Comparison of ENCODE assay signal across 9 cellular contexts in genomic region chr17:2510559-2510958, GRCh38. TPM values are rescaled to one million over a fixed set of nuclear protein-coding genes. Genes with fewer than 3 reads are reported as not detected.
DNase-seq lines count a peak whose midpoint lies in the region; ATAC-seq, FAIRE-seq and TF ChIP-seq lines count a peak whose summit lies in the region.
"Had no signal": no experiment of that assay in that cellular context is flagged by ENCODE, and none has a peak within 500 bp of the region (broad histone marks: within the 10 kb centered on the region; RNA-seq: fewer than 3 reads in every experiment).

No MANE protein-coding gene starts in this region.

- DNase-seq in H7: no peak
- DNase-seq in SK-N-MC (ENCODE audit: low read depth, low spot score): no peak
- no peak for DNase-seq in small intestine
- no peak for DNase-seq in kidney glomerular epithelial cell (lab: John Stamatoyannopoulos, UW)
- DNase-seq in A172 (ENCODE audit: low spot score): no peak
- DNase-seq in SIG-M5 (lab: John Stamatoyannopoulos, UW): no peak
- DNase-seq: activated naive CD8-positive, alpha-beta T cell treated with anti-CD3 and anti-CD28 coated beads for 36 hours had no signal

- peak overlapping the region; percentile 99 for H3K27ac ChIP-seq in SK-N-MC
- H3K27ac ChIP-seq in gastroesophageal sphincter: peak overlapping the region; percentile 90 to 97 (median 90)
- H3K27ac ChIP-seq in small intestine (ENCODE audit: low read depth in 1 of 2, low read length in 1 of 2): peak overlapping the region; percentile 89 to 96

- H3K9me3 ChIP-seq in SK-N-MC (ENCODE audit: low read depth, low read length): no peaks in the 10 kb centered on the region
- H3K9me3 ChIP-seq in gastroesophageal sphincter: no peaks in the 10 kb centered on the region
- H3K9me3 ChIP-seq in small intestine (ENCODE audit: control insufficient read depth, low read depth): no peaks in the 10 kb centered on the region

- TF ChIP-seq CTCF in gastroesophageal sphincter (IDR thresholded peaks at IDR 0.05): no peak

- FAIRE-seq in small intestine (lab: Jason Lieb, UNC): no peak

- H3K4me1 ChIP-seq in gastroesophageal sphincter: peaks cover 5 to 47% (median 10%) of the 10 kb centered on the region in 3 donors
- peaks cover 4 to 6% of the 10 kb centered on the region in 2 donors for H3K4me1 ChIP-seq in small intestine (ENCODE audit: control insufficient read depth in 2 of 2, insufficient read depth in 1 of 2, low read depth in 1 of 2, low read length in 1 of 2)

- no peak for ATAC-seq in gastroesophageal sphincter
- no peak for ATAC-seq in HG03460 (IDR thresholded peaks at IDR 0.05; ENCODE audit: unreplicated experiment)

- peak overlapping the region; percentile 100 for H3K9ac ChIP-seq in SK-N-MC (ENCODE audit: insufficient read length)

- no peak for TF ChIP-seq EP300 in gastroesophageal sphincter (IDR thresholded peaks at IDR 0.05)

- no peak for TF ChIP-seq POLR2A in gastroesophageal sphincter (IDR thresholded peaks at IDR 0.05)

- no peaks in the 10 kb centered on the region for H3K36me3 ChIP-seq in H7 (replicated peaks; ENCODE audit: control insufficient read depth, insufficient read depth, low read length)
- H3K36me3 ChIP-seq in SK-N-MC (ENCODE audit: insufficient read depth, low read length): peaks cover 14% of the 10 kb centered on the region
- peaks cover 0 to 5% of the 10 kb centered on the region in 2 donors for H3K36me3 ChIP-seq in gastroesophageal sphincter
- no peaks in the 10 kb centered on the region for H3K36me3 ChIP-seq in small intestine (ENCODE audit: control insufficient read depth in 2 of 2, insufficient read depth in 2 of 2, low read length in 2 of 2)

- 50 to 62% methylated on average over 2 of the region's 2 CpGs for WGBS in gastroesophageal sphincter (ENCODE audit: low coverage in 1 of 2), 2 donors
- WGBS in small intestine, 3 donors: 46 to 64% (median 49%) methylated on average over 2 of the region's 2 CpGs

- H3K27me3 ChIP-seq in H7 (ENCODE audit: control insufficient read depth, insufficient read depth, low read length): no peaks in the 10 kb centered on the region
- no peaks in the 10 kb centered on the region for H3K27me3 ChIP-seq in gastroesophageal sphincter
- H3K27me3 ChIP-seq in small intestine (ENCODE audit: control insufficient read depth in 2 of 2, insufficient read depth in 2 of 2, low read length in 2 of 2): no peaks in the 10 kb centered on the region

- H3K4me3 ChIP-seq in H7 (ENCODE audit: insufficient read depth, low read depth, low read length) (peak overlapping the region; percentile 85), SK-N-MC (peak overlapping the region; percentile 100), gastroesophageal sphincter (peak overlapping the region; percentile 72 to 95), small intestine (ENCODE audit: low read depth in 1 of 2, low read length in 2 of 2) (peak overlapping the region; percentile 14 to 78)

RNA-seq across cellular contexts. Expression of gene METTL16, which starts 1.1 kb away (rescaled TPM):
- 21.3 and 31.6 TPM in 2 replicates for total RNA-seq in H7 (2014; rRNA removed; shearing (Covaris generic))
- 10 to 100 TPM; 30.7 to 68.0 (median 58.7) TPM for total RNA-seq in gastroesophageal sphincter
- polyA plus RNA-seq in small intestine: 10 to 100 TPM; 10.7 to 14.6 (median 11.3) TPM
- total RNA-seq in A172 (2014; rRNA removed; shearing (Covaris generic)): 25.4 and 34.7 TPM in 2 replicates

Comparison
In these comparisons a context has a peak if more than half of its experiments do, and no peak if none do; other contexts are left out.
1. H3K4me3 ChIP-seq: peak in every context shown above with its lines; median percentile 100 in SK-N-MC; 85 in H7; 84 in gastroesophageal sphincter; 46 in small intestine.